Comparison of ENCODE assay signal across 8 cellular contexts in genomic region chr14:75418779-75419768, GRCh38. TPM values are rescaled to one million over a fixed set of nuclear protein-coding genes. Genes with fewer than 3 reads are reported as not detected.
DNase-seq lines count a peak whose midpoint lies in the region; ATAC-seq lines count a peak whose summit lies in the region.

No MANE protein-coding gene starts in this region.

- no peaks in the 10 kb centered on the region for H3K4me1 Mint-ChIP-seq in stimulated activated effector memory CD8-positive, alpha-beta T cell treated with anti-CD3 and anti-CD28 coated beads, Interleukin-12 subunit alpha, Interleukin-12 subunit beta, amount 100 ng/mL, for 72 hours
- H3K4me1 Mint-ChIP-seq in immature natural killer cell = peaks cover 1 to 7% of the 10 kb centered on the region in 2 donors

- H3K9me3 Mint-ChIP-seq in stimulated activated effector memory CD8-positive, alpha-beta T cell treated with anti-CD3 and anti-CD28 coated beads, Interleukin-12 subunit alpha, Interleukin-12 subunit beta, amount 100 ng/mL, for 72 hours = no peaks in the 10 kb centered on the region
- no peaks in the 10 kb centered on the region for H3K9me3 Mint-ChIP-seq in immature natural killer cell

- peak; percentile 51 for ATAC-seq in HG03469 (IDR thresholded peaks at IDR 0.05; ENCODE audit: unreplicated experiment)
- peak; percentile 88 for ATAC-seq in stimulated activated effector memory CD8-positive, alpha-beta T cell treated with anti-CD3 and anti-CD28 coated beads, Interleukin-12 subunit alpha, Interleukin-12 subunit beta, amount 100 ng/mL, for 72 hours

- H3K36me3 Mint-ChIP-seq in stimulated activated effector memory CD8-positive, alpha-beta T cell treated with anti-CD3 and anti-CD28 coated beads, Interleukin-12 subunit alpha, Interleukin-12 subunit beta, amount 100 ng/mL, for 72 hours = no peaks in the 10 kb centered on the region
- no peaks in the 10 kb centered on the region for H3K36me3 Mint-ChIP-seq in immature natural killer cell

- H3K4me3 Mint-ChIP-seq in stimulated activated effector memory CD8-positive, alpha-beta T cell treated with anti-CD3 and anti-CD28 coated beads, Interleukin-12 subunit alpha, Interleukin-12 subunit beta, amount 100 ng/mL, for 72 hours = no peak overlapping the region
- no peak overlapping the region for H3K4me3 Mint-ChIP-seq in immature natural killer cell

- DNase-seq in NCI-H345 (lab: John Stamatoyannopoulos, UW) (peak; percentile 19), NCI-H345 treated with DMSO at 0.1 percent for 48 hours (lab: John Stamatoyannopoulos, UW; ENCODE audit: unreplicated experiment) (no peak), iPS-NIHi7 (ENCODE audit: extremely low spot score) (peak; percentile 90), immature natural killer cell (no peak), RKO (ENCODE audit: low spot score) (no peak)
- DNase-seq in activated CD8-positive, alpha-beta memory T cell treated with anti-CD3 and anti-CD28 coated beads for 48 hours (ENCODE audit: low read depth in 2 of 3, low spot score in 2 of 3) = peak; percentile 14 to 32 (median 31)
- peak; percentile 18 to 53 for DNase-seq in stimulated activated effector memory CD8-positive, alpha-beta T cell treated with anti-CD3 and anti-CD28 coated beads, Interleukin-12 subunit alpha, Interleukin-12 subunit beta, amount 100 ng/mL, for 72 hours (ENCODE audit: low spot score in 2 of 2)

- H3K27ac Mint-ChIP-seq in stimulated activated effector memory CD8-positive, alpha-beta T cell treated with anti-CD3 and anti-CD28 coated beads, Interleukin-12 subunit alpha, Interleukin-12 subunit beta, amount 100 ng/mL, for 72 hours = no peak overlapping the region
- no peak overlapping the region for H3K27ac Mint-ChIP-seq in immature natural killer cell

- peaks cover 0 to 14% (median 5%) of the 10 kb centered on the region in 3 donors for H3K27me3 Mint-ChIP-seq in immature natural killer cell (ENCODE audit: low read depth in 3 of 3)

RNA-seq across cellular contexts. Expression of gene JDP2, which starts 8.7 kb away (rescaled TPM):
- under 1 TPM in 1 of 3 donors, not detected in 2; 0.47 TPM for polyA plus RNA-seq in immature natural killer cell

Comparison
In these comparisons a context has a peak if more than half of its experiments do, and no peak if none do; other contexts are left out.
1. DNase-seq: peak in NCI-H345 (single experiment), activated CD8-positive, alpha-beta memory T cell treated with anti-CD3 and anti-CD28 coated beads for 48 hours (3 of 3), iPS-NIHi7 (single experiment) and stimulated activated effector memory CD8-positive, alpha-beta T cell treated with anti-CD3 and anti-CD28 coated beads, Interleukin-12 subunit alpha, Interleukin-12 subunit beta, amount 100 ng/mL, for 72 hours (2 of 2); none in NCI-H345 treated with DMSO at 0.1 percent for 48 hours (single experiment), immature natural killer cell (0 of 3) and RKO (single experiment).